ENCODE assay signal across 30 cellular contexts in genomic region chr1:47249755-47250154, GRCh38. TPM values are rescaled to one million over a fixed set of nuclear protein-coding genes. Genes with fewer than 3 reads are reported as not detected.
"Had no signal": no experiment of that assay in that cellular context is flagged by ENCODE, and none has a peak within 500 bp of the region (broad histone marks: within the 10 kb centered on the region; RNA-seq: fewer than 3 reads in every experiment).

No MANE protein-coding gene starts in this region.

- H3K4me1 ChIP-seq: esophagus squamous epithelium, gastrocnemius medialis, heart right ventricle, left lung, lower lobe of right lung had no signal

- ATAC-seq: effector memory CD8-positive, alpha-beta T cell; esophagus mucosa; gastrocnemius medialis; heart right ventricle; left cardiac atrium; left lung; left ventricle myocardium superior; lower lobe of right lung; mucosa of descending colon; naive thymus-derived CD8-positive, alpha-beta T cell had no signal

- H3K4me3 ChIP-seq: esophagus squamous epithelium, gastrocnemius medialis, heart right ventricle, left lung, lower lobe of right lung, mucosa of descending colon had no signal

- H3K9me3 ChIP-seq: esophagus squamous epithelium, gastrocnemius medialis, heart right ventricle, left lung, lower lobe of right lung, mucosa of descending colon had no signal

- DNase-seq: cortex of kidney; effector CD8-positive, alpha-beta T cell; effector memory CD8-positive, alpha-beta T cell; endodermal cell; erythroblast; esophagus squamous epithelium; foreskin fibroblast; foreskin melanocyte; gastrocnemius medialis; glutamatergic neuron; head of caudate nucleus; heart right ventricle; hippocampal formation; left cardiac atrium; left lung; left ventricle myocardium superior; lower lobe of right lung; mesenchymal stem cell; mucosa of descending colon; naive B cell; naive thymus-derived CD8-positive, alpha-beta T cell had no signal

- H3K27ac ChIP-seq: epithelial cell of prostate, esophagus squamous epithelium, gastrocnemius medialis, heart right ventricle, left lung, lower lobe of right lung had no signal

- H3K27me3 ChIP-seq: gastrocnemius medialis, left lung had no signal

- H3K36me3 ChIP-seq: esophagus squamous epithelium, gastrocnemius medialis, lower lobe of right lung had no signal

- FAIRE-seq: endometrium, islet of Langerhans, keratinocyte had no signal

RNA-seq across cellular contexts. Expression of gene TAL1, which starts 17.7 kb away (rescaled TPM):
- total RNA-seq: mesothelial cell of epicardium; myocyte; naive thymus-derived CD8-positive, alpha-beta T cell had no signal
- polyA plus RNA-seq: keratinocyte; naive thymus-derived CD8-positive, alpha-beta T cell had no signal

RNA-seq across cellular contexts. Expression of gene PDZK1IP1, which starts 59.9 kb away (rescaled TPM):
- total RNA-seq: endodermal cell; glomerular endothelial cell; left ventricle myocardium superior; lung microvascular endothelial cell; mesothelial cell of epicardium; myocyte; naive thymus-derived CD8-positive, alpha-beta T cell had no signal
- polyA plus RNA-seq: naive thymus-derived CD8-positive, alpha-beta T cell had no signal
